ENCODE assay signal across 15 cellular contexts in genomic region chr5:376951-377325, GRCh38. TPM values are rescaled to one million over a fixed set of nuclear protein-coding genes. Genes with fewer than 3 reads are reported as not detected.
DNase-seq lines count a peak whose midpoint lies in the region; ATAC-seq and TF ChIP-seq lines count a peak whose summit lies in the region.
"Had no signal": no experiment of that assay in that cellular context is flagged by ENCODE, and none has a peak within 500 bp of the region (broad histone marks: within the 10 kb centered on the region; RNA-seq: fewer than 3 reads in every experiment).

No MANE protein-coding gene starts in this region.

- H3K9me3 Mint-ChIP-seq in activated CD8-positive, alpha-beta T cell treated with anti-CD3 and anti-CD28 coated beads, Interleukin-2, amount 10 ng/mL, durations not matched to agents 7 days and 5 days (ENCODE audit: insufficient read depth), result peaks cover 7% of the 10 kb centered on the region
- peaks cover 14% of the 10 kb centered on the region for H3K9me3 Mint-ChIP-seq in mesothelial cell of epicardium

- peak overlapping the region; percentile 97 for H3K27ac Mint-ChIP-seq in activated CD8-positive, alpha-beta T cell treated with anti-CD3 and anti-CD28 coated beads, Interleukin-2, amount 10 ng/mL, durations not matched to agents 7 days and 5 days
- peak overlapping the region; percentile 30 for H3K27ac Mint-ChIP-seq in mesothelial cell of epicardium
- H3K27ac Mint-ChIP-seq: endodermal cell had no signal

- POLR2A ChIA-PET in activated CD8-positive, alpha-beta T cell treated with anti-CD3 and anti-CD28 coated beads, Interleukin-2, amount 10 ng/mL, durations not matched to agents 7 days and 5 days (lab: Charles Lee), result interaction anchor here (0.7 to 3.1 kb wide), 2 partner anchors 16 to 69 kb away, joined by 3 to 29 read pairs; no protein-coding TSS in a partner anchor

- ATAC-seq in activated CD8-positive, alpha-beta T cell treated with anti-CD3 and anti-CD28 coated beads, Interleukin-2, amount 10 ng/mL, durations not matched to agents 7 days and 5 days, result no peak
- ATAC-seq in GM19397 (IDR thresholded peaks at IDR 0.05; ENCODE audit: unreplicated experiment), result no peak
- ATAC-seq: Right ventricle myocardium inferior had no signal

- TF ChIP-seq CTCF in mesothelial cell of epicardium (IDR thresholded peaks at IDR 0.05; ENCODE audit: unreplicated experiment), result no peak

- no peak overlapping the region for H3K4me3 Mint-ChIP-seq in activated CD8-positive, alpha-beta T cell treated with anti-CD3 and anti-CD28 coated beads, Interleukin-2, amount 10 ng/mL, durations not matched to agents 7 days and 5 days
- no peak overlapping the region for H3K4me3 Mint-ChIP-seq in mesothelial cell of epicardium
- H3K4me3 Mint-ChIP-seq: endodermal cell had no signal

- H3K36me3 Mint-ChIP-seq in activated CD8-positive, alpha-beta T cell treated with anti-CD3 and anti-CD28 coated beads, Interleukin-2, amount 10 ng/mL, durations not matched to agents 7 days and 5 days (ENCODE audit: low read depth), result peaks cover 57% of the 10 kb centered on the region
- H3K36me3 Mint-ChIP-seq in mesothelial cell of epicardium, result peaks cover 16% of the 10 kb centered on the region

- H3K27me3 Mint-ChIP-seq in activated CD8-positive, alpha-beta T cell treated with anti-CD3 and anti-CD28 coated beads, Interleukin-2, amount 10 ng/mL, durations not matched to agents 7 days and 5 days (ENCODE audit: low read depth), result no peaks in the 10 kb centered on the region
- H3K27me3 Mint-ChIP-seq in mesothelial cell of epicardium (ENCODE audit: low read depth), result peaks cover 11% of the 10 kb centered on the region

- CTCF ChIA-PET in activated CD8-positive, alpha-beta T cell treated with anti-CD3 and anti-CD28 coated beads, Interleukin-2, amount 10 ng/mL, durations not matched to agents 7 days and 5 days (lab: Charles Lee), result interaction anchor here (2.1 kb wide), 1 partner anchor 9 kb away, joined by 8 read pairs; no protein-coding TSS in a partner anchor

- H3K4me1 Mint-ChIP-seq in activated CD8-positive, alpha-beta T cell treated with anti-CD3 and anti-CD28 coated beads, Interleukin-2, amount 10 ng/mL, durations not matched to agents 7 days and 5 days (ENCODE audit: low read depth), result peaks cover 85% of the 10 kb centered on the region
- H3K4me1 Mint-ChIP-seq in mesothelial cell of epicardium, result peaks cover 30% of the 10 kb centered on the region
- H3K4me1 Mint-ChIP-seq: endodermal cell had no signal

- DNase-seq in stimulated activated CD4-positive, alpha-beta T cell treated with anti-CD3 and anti-CD28 coated beads, Interleukin-15, amount 100 ng/mL, for 24 hours, result peak; percentile 1
- DNase-seq in stimulated activated CD4-positive, alpha-beta T cell treated with anti-CD3 and anti-CD28 coated beads, Interleukin-12 subunit alpha, Interleukin-12 subunit beta, amount 100 ng/mL, for 4 hours, result no peak
- peak; percentile 20 for DNase-seq in activated CD8-positive, alpha-beta T cell treated with anti-CD3 and anti-CD28 coated beads, Interleukin-2, amount 10 ng/mL, durations not matched to agents 7 days and 5 days
- no peak for DNase-seq in mesothelial cell of epicardium (ENCODE audit: low spot score in 2 of 2, unreplicated experiment in 2 of 2)
- no peak for DNase-seq in kidney tubule cell (ENCODE audit: low spot score)
- DNase-seq in hypothalamus (lab: John Stamatoyannopoulos, UW), result no peak
- DNase-seq: activated CD4-positive, CD25-positive, alpha-beta regulatory T cell; AML-193; GDM1; kidney glomerular epithelial cell; NCI-H2029; NCI-H446 treated with DMSO at 0.1 percent for 48 hours had no signal

RNA-seq across cellular contexts. Expression of gene AHRR, which starts 55.4 kb away (rescaled TPM):
- 10 to 100 TPM; 56.1 to 57.2 TPM for total RNA-seq in activated CD8-positive, alpha-beta T cell treated with anti-CD3 and anti-CD28 coated beads, Interleukin-2, amount 10 ng/mL, durations not matched to agents 7 days and 5 days
- total RNA-seq in mesothelial cell of epicardium, result 10.7 to 12.7 TPM (median 10.9 TPM) in 3 replicates

Comparison
In these comparisons a context has a peak if more than half of its experiments do, and no peak if none do; other contexts are left out.
1. DNase-seq: peak in stimulated activated CD4-positive, alpha-beta T cell treated with anti-CD3 and anti-CD28 coated beads, Interleukin-15, amount 100 ng/mL, for 24 hours (single experiment) and activated CD8-positive, alpha-beta T cell treated with anti-CD3 and anti-CD28 coated beads, Interleukin-2, amount 10 ng/mL, durations not matched to agents 7 days and 5 days (single experiment); none in stimulated activated CD4-positive, alpha-beta T cell treated with anti-CD3 and anti-CD28 coated beads, Interleukin-12 subunit alpha, Interleukin-12 subunit beta, amount 100 ng/mL, for 4 hours (single experiment), mesothelial cell of epicardium (0 of 2), kidney tubule cell (single experiment) and hypothalamus (0 of 51).